Comparison of ENCODE assay signal across 8 cellular contexts in genomic region chr7:151351027-151351426, GRCh38. TPM values are rescaled to one million over a fixed set of nuclear protein-coding genes. Genes with fewer than 3 reads are reported as not detected.
DNase-seq lines count a peak whose midpoint lies in the region; ATAC-seq, FAIRE-seq and TF ChIP-seq lines count a peak whose summit lies in the region.

No MANE protein-coding gene starts in this region.

- WGBS in A549 (ENCODE audit: missing lambda C conversion rate), result 47% methylated on average over 8 of the region's 8 CpGs
- WGBS in right cardiac atrium, result 63% methylated on average over 8 of the region's 8 CpGs

- H3K4me1 Mint-ChIP-seq in activated CD4-positive, alpha-beta T cell treated with anti-CD3 and anti-CD28 coated beads, Interleukin-2, amount 10 ng/mL, durations not matched to agents 24 days and 14 days, result peaks cover 40% of the 10 kb centered on the region
- H3K4me1 Mint-ChIP-seq in glutamatergic neuron (ENCODE audit: low read depth, unreplicated experiment), result peaks cover 19% of the 10 kb centered on the region

- CTCF ChIA-PET in A549 (lab: Yijun Ruan, JAX), result interaction anchor here (0.7 to 12.0 kb wide), 25 partner anchors 9 to 432 kb away, joined by 3 to 234 read pairs (median 6); partner anchors contain the start of gene NUB1

- TF ChIP-seq CTCF in A549 (IDR thresholded peaks at IDR 0.05), result peak; percentile 35
- TF ChIP-seq CTCF in glutamatergic neuron (IDR thresholded peaks at IDR 0.05; ENCODE audit: partially characterized antibody, unreplicated experiment), result peak; percentile 22
- TF ChIP-seq CTCF in uterus (IDR thresholded peaks at IDR 0.05), result no peak

- no peak for TF ChIP-seq EP300 in A549 (IDR thresholded peaks at IDR 0.05)

- H3K36me3 Mint-ChIP-seq in activated CD4-positive, alpha-beta T cell treated with anti-CD3 and anti-CD28 coated beads, Interleukin-2, amount 10 ng/mL, durations not matched to agents 24 days and 14 days (ENCODE audit: low read depth), result peaks cover 49% of the 10 kb centered on the region
- no peaks in the 10 kb centered on the region for H3K36me3 Mint-ChIP-seq in glutamatergic neuron (ENCODE audit: unreplicated experiment)

- no peak overlapping the region for H3K27ac ChIP-seq in A549
- H3K27ac ChIP-seq in uterus, result peak overlapping the region in 1 of 2 donors; percentile 8
- no peak overlapping the region for H3K27ac ChIP-seq in right cardiac atrium (ENCODE audit: low read length)

- no peak for TF ChIP-seq POLR2A in A549 (IDR thresholded peaks at IDR 0.05; ENCODE audit: low read length)
- no peak for TF ChIP-seq POLR2A in uterus (IDR thresholded peaks at IDR 0.05)

- ATAC-seq in A549 (peak; percentile 80 to 89; a peak in 4 of 6 replicates), GM21529 (IDR thresholded peaks at IDR 0.05; ENCODE audit: unreplicated experiment) (peak; percentile 25), right cardiac atrium (no peak)

- peak overlapping the region; percentile 80 for H3K4me3 Mint-ChIP-seq in activated CD4-positive, alpha-beta T cell treated with anti-CD3 and anti-CD28 coated beads, Interleukin-2, amount 10 ng/mL, durations not matched to agents 24 days and 14 days
- H3K4me3 Mint-ChIP-seq in glutamatergic neuron (ENCODE audit: unreplicated experiment), result no peak overlapping the region

- POLR2A ChIA-PET in A549 (lab: Yijun Ruan, JAX), result no interaction called here

- FAIRE-seq in A549 (lab: Jason Lieb, UNC), result no peak

- DNase-seq in A549 (ENCODE audit: low read depth in 1 of 2, low spot score in 1 of 2), result peak; percentile 32 to 35
- DNase-seq in activated CD4-positive, alpha-beta T cell treated with anti-CD3 and anti-CD28 coated beads, Interleukin-2, amount 10 ng/mL, durations not matched to agents 24 days and 14 days, result peak; percentile 78
- DNase-seq in glutamatergic neuron, result peak; percentile 69
- DNase-seq in NCI-H446 treated with DMSO at 0.1 percent for 48 hours (lab: John Stamatoyannopoulos, UW), result no peak
- DNase-seq in uterus, result no peak
- no peak for DNase-seq in NCI-H1930 (lab: John Stamatoyannopoulos, UW)
- no peak for DNase-seq in right cardiac atrium

- no peaks in the 10 kb centered on the region for H3K27me3 Mint-ChIP-seq in activated CD4-positive, alpha-beta T cell treated with anti-CD3 and anti-CD28 coated beads, Interleukin-2, amount 10 ng/mL, durations not matched to agents 24 days and 14 days
- H3K27me3 Mint-ChIP-seq in glutamatergic neuron (ENCODE audit: unreplicated experiment), result peaks cover 3% of the 10 kb centered on the region

- H3K27me3 ChIP-seq in uterus (no peaks in the 10 kb centered on the region), right cardiac atrium (ENCODE audit: control insufficient read depth, insufficient read depth) (no peaks in the 10 kb centered on the region)

- peak in 1 of 2 experiments; percentile 30; a peak in 2 of 5 replicates for TF ChIP-seq RAD21 in A549 (conservative IDR thresholded peaks at IDR 0.05 in 1 of 2, IDR thresholded peaks at IDR 0.05 in 1 of 2)

- H3K4me1 ChIP-seq in A549 (peaks cover 26% of the 10 kb centered on the region), uterus (no peaks in the 10 kb centered on the region), right cardiac atrium (ENCODE audit: control insufficient read depth, insufficient read depth, low read length) (peaks cover 4% of the 10 kb centered on the region)

- H3K4me3 ChIP-seq in A549, result no peak overlapping the region
- no peak overlapping the region for H3K4me3 ChIP-seq in uterus
- no peak overlapping the region for H3K4me3 ChIP-seq in right cardiac atrium (ENCODE audit: low read length)

- peak overlapping the region; percentile 93 for H3K27ac Mint-ChIP-seq in activated CD4-positive, alpha-beta T cell treated with anti-CD3 and anti-CD28 coated beads, Interleukin-2, amount 10 ng/mL, durations not matched to agents 24 days and 14 days
- H3K27ac Mint-ChIP-seq in glutamatergic neuron (ENCODE audit: unreplicated experiment), result no peak overlapping the region

- no peaks in the 10 kb centered on the region for H3K9me3 Mint-ChIP-seq in activated CD4-positive, alpha-beta T cell treated with anti-CD3 and anti-CD28 coated beads, Interleukin-2, amount 10 ng/mL, durations not matched to agents 24 days and 14 days
- H3K9me3 Mint-ChIP-seq in glutamatergic neuron (ENCODE audit: unreplicated experiment), result no peaks in the 10 kb centered on the region

- H3K36me3 ChIP-seq in uterus, result no peaks in the 10 kb centered on the region

- intact Hi-C loops in activated CD4-positive, alpha-beta T cell treated with anti-CD3 and anti-CD28 coated beads, Interleukin-2, amount 10 ng/mL, durations not matched to agents 24 days and 14 days (cut with micrococcal nuclease), result loop anchor here (2.0 to 5.0 kb wide), 4 partner anchors 96 to 322 kb away; partner anchors contain the start of genes ABCB8 and RHEB
- intact Hi-C loops in uterus (cut with DNase I; ENCODE audit: low total_unique reads), result loop anchor here (5.0 kb wide), 1 partner anchor 34 kb away; no protein-coding TSS in a partner anchor
- intact Hi-C loops in right cardiac atrium (cut with DNase I), result loop anchor here (2.0 to 5.0 kb wide), 2 partner anchors 34 to 36 kb away; no protein-coding TSS in a partner anchor

- no peaks in the 10 kb centered on the region for H3K9me3 ChIP-seq in A549
- no peaks in the 10 kb centered on the region for H3K9me3 ChIP-seq in uterus
- no peaks in the 10 kb centered on the region for H3K9me3 ChIP-seq in right cardiac atrium (ENCODE audit: control insufficient read depth, low read length)

- H3K4me2 ChIP-seq in A549, result no peak overlapping the region

TF ChIP-seq in A549, 52 proteins besides CTCF, POLR2A, EP300 and RAD21:
- TF ChIP-seq JUN (IDR thresholded peaks at IDR 0.05) (no peak), POLR2AphosphoS2 (conservative IDR thresholded peaks at IDR 0.05; ENCODE audit: low read length) (no peak), ZC3H11A (IDR thresholded peaks at IDR 0.05) (no peak), CBX8 (IDR thresholded peaks at IDR 0.05) (no peak), RARB (CRISPR knock-in tag; IDR thresholded peaks at IDR 0.05) (no peak), SREBF2 (IDR thresholded peaks at IDR 0.05) (no peak), NPAS2 (CRISPR knock-in tag; IDR thresholded peaks at IDR 0.05; ENCODE audit: borderline replicate concordance) (no peak), HOXB5 (CRISPR knock-in tag; IDR thresholded peaks at IDR 0.05) (no peak), HOXB13 (CRISPR knock-in tag; IDR thresholded peaks at IDR 0.05; ENCODE audit: low read depth) (no peak), RNF2 (IDR thresholded peaks at IDR 0.05; ENCODE audit: borderline replicate concordance, low read depth) (no peak), TP53 (CRISPR knock-in tag; IDR thresholded peaks at IDR 0.05) (no peak), MAZ (IDR thresholded peaks at IDR 0.05; ENCODE audit: borderline replicate concordance, low read depth, low read length) (no peak), HEYL (CRISPR knock-in tag; IDR thresholded peaks at IDR 0.05) (no peak), CBX2 (IDR thresholded peaks at IDR 0.05; ENCODE audit: borderline replicate concordance, low read depth) (no peak), GATA3 (IDR thresholded peaks at IDR 0.05; ENCODE audit: borderline replicate concordance) (no peak), RCOR1 (IDR thresholded peaks at IDR 0.05; ENCODE audit: low read depth, low read length) (no peak), ELK1 (IDR thresholded peaks at IDR 0.05; ENCODE audit: low read depth, low read length) (no peak)
- TF ChIP-seq, protein P1, sequence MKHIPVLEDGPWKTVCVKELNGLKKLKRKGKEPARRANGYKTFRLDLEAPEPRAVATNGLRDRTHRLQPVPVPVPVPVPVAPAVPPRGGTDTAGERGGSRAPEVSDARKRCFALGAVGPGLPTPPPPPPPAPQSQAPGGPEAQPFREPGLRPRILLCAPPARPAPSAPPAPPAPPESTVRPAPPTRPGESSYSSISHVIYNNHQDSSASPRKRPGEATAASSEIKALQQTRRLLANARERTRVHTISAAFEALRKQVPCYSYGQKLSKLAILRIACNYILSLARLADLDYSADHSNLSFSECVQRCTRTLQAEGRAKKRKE (CRISPR knock-in tag; IDR thresholded peaks at IDR 0.05; ENCODE audit: low read depth), result no peak

RNA-seq across cellular contexts. Expression of gene NUB1, which starts 9.4 kb away (rescaled TPM):
- polyA plus RNA-seq in A549 (2011; rRNA removed) (65.6 and 105 TPM in 2 replicates), A549 (2017; fragmentation: RNase III; extraction: RNeasy Plus Mini Kit Qiagen cat#74134 plus additional on column Dnase treatment) (42.5 to 45.1 TPM (median 45.0 TPM) in 3 replicates), right cardiac atrium (24.1 TPM)
- 26.2 and 28.3 TPM in 2 replicates for polyA plus RNA-seq in A549 (2012; cell fraction: cytosol; rRNA removed)
- polyA plus RNA-seq in A549 (2012; cell fraction: nucleus; rRNA removed), result 34.2 and 37.4 TPM in 2 replicates
- polyA minus RNA-seq in A549 (2011; rRNA and poly(A)+ RNA removed), result 32.4 and 36.7 TPM in 2 replicates
- 36.5 and 40.4 TPM in 2 replicates for total RNA-seq in activated CD4-positive, alpha-beta T cell treated with anti-CD3 and anti-CD28 coated beads, Interleukin-2, amount 10 ng/mL, durations not matched to agents 24 days and 14 days
- total RNA-seq in glutamatergic neuron (ENCODE audit: unreplicated experiment) (41.6 TPM), uterus (10 to 100 TPM; 27.9 to 51.1 (median 39.1) TPM), right cardiac atrium (10 to 100 TPM; 33.3 to 42.4 (median 38.6) TPM)

RNA-seq across cellular contexts. Expression of gene WDR86, which starts 58.8 kb away (rescaled TPM):
- polyA plus RNA-seq in A549 (2011; rRNA removed) (0.19 and 0.44 TPM in 2 replicates), A549 (2017; fragmentation: RNase III; extraction: RNeasy Plus Mini Kit Qiagen cat#74134 plus additional on column Dnase treatment) (0.17 to 0.28 TPM (median 0.18 TPM) in 3 replicates), right cardiac atrium (0.34 TPM)
- polyA plus RNA-seq in A549 (2012; cell fraction: cytosol; rRNA removed), result 0.12 and 0.13 TPM in 2 replicates
- 1.1 and 1.3 TPM in 2 replicates for polyA plus RNA-seq in A549 (2012; cell fraction: nucleus; rRNA removed)
- polyA minus RNA-seq in A549 (2011; rRNA and poly(A)+ RNA removed), result 1.0 and 1.4 TPM in 2 replicates
- total RNA-seq in activated CD4-positive, alpha-beta T cell treated with anti-CD3 and anti-CD28 coated beads, Interleukin-2, amount 10 ng/mL, durations not matched to agents 24 days and 14 days, result not detected in 2 replicates
- total RNA-seq in glutamatergic neuron (ENCODE audit: unreplicated experiment) (70.5 TPM), uterus (100 to 1,000 TPM in 1 of 4 donors, 10 to 100 TPM in 2, 1 to 10 TPM in 1; 3.2 to 100 (median 53.4) TPM), right cardiac atrium (under 1 TPM; 0.17 to 0.47 (median 0.17) TPM)

Comparison
In these comparisons a context has a peak if more than half of its experiments do, and no peak if none do; other contexts are left out.
1. ATAC-seq: peak in A549 (2 of 2) and GM21529 (single experiment); none in right cardiac atrium (0 of 2).
2. DNase-seq: peak in A549 (2 of 2), activated CD4-positive, alpha-beta T cell treated with anti-CD3 and anti-CD28 coated beads, Interleukin-2, amount 10 ng/mL, durations not matched to agents 24 days and 14 days (single experiment) and glutamatergic neuron (single experiment); none in NCI-H446 treated with DMSO at 0.1 percent for 48 hours (single experiment), uterus (0 of 2), NCI-H1930 (0 of 2) and right cardiac atrium (0 of 3).
3. CTCF ChIP-seq: peak in A549 (single experiment) and glutamatergic neuron (single experiment); none in uterus (0 of 4).